ENCODE assay signal across 8 cellular contexts in the genomic region with DNA sequence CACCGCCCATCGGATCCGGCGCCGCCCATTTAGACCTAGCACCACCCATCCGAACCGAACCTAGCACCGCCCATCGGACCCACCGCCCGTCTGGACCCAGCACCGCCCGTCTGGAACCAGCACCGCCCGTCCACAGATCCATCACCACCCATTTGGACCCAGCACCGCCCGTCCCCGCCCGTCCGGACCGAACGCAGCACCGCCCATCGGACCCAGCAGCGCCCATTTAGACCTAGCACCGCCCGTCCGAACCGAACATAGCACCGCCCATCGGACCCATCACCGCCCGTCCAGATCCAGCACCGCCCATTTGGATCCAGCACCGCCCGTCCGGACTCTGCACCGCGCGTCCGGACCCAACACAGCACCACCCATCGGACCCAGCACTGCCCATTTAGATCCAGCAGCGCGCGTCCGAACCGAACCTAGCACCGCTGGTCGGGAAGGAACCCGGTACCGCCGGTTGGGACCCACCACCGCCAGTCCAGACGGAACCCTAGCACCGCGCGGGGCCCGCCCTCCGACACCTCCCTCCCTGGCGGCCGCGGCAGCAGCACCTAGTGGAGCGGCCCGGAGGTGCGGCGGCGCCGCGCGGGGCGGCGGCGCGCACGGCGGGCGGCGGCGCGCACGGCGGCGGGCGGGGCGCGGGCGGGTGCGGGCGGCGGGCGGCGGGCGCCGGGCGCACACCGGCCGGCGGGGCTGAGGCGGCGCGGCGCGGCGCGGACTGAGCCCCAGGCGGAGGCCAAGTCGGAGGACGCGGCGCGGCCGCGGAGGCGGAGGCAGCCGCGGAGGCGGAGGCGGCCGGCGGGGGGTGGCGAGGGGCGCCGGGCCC. TPM values are rescaled to one million over a fixed set of nuclear protein-coding genes. Genes with fewer than 3 reads are reported as not detected.
DNase-seq lines count a peak whose midpoint lies in the region; ATAC-seq and TF ChIP-seq lines count a peak whose summit lies in the region.

A gene with protein sequence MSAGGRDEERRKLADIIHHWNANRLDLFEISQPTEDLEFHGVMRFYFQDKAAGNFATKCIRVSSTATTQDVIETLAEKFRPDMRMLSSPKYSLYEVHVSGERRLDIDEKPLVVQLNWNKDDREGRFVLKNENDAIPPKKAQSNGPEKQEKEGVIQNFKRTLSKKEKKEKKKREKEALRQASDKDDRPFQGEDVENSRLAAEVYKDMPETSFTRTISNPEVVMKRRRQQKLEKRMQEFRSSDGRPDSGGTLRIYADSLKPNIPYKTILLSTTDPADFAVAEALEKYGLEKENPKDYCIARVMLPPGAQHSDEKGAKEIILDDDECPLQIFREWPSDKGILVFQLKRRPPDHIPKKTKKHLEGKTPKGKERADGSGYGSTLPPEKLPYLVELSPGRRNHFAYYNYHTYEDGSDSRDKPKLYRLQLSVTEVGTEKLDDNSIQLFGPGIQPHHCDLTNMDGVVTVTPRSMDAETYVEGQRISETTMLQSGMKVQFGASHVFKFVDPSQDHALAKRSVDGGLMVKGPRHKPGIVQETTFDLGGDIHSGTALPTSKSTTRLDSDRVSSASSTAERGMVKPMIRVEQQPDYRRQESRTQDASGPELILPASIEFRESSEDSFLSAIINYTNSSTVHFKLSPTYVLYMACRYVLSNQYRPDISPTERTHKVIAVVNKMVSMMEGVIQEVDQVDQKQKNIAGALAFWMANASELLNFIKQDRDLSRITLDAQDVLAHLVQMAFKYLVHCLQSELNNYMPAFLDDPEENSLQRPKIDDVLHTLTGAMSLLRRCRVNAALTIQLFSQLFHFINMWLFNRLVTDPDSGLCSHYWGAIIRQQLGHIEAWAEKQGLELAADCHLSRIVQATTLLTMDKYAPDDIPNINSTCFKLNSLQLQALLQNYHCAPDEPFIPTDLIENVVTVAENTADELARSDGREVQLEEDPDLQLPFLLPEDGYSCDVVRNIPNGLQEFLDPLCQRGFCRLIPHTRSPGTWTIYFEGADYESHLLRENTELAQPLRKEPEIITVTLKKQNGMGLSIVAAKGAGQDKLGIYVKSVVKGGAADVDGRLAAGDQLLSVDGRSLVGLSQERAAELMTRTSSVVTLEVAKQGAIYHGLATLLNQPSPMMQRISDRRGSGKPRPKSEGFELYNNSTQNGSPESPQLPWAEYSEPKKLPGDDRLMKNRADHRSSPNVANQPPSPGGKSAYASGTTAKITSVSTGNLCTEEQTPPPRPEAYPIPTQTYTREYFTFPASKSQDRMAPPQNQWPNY (N-terminal part only) (plus strand): TSS at position 682 of the 832 bp plus-strand sequence. CDS start 222 bp downstream, outside the sequence.

- DNase-seq in NCI-H748 (lab: John Stamatoyannopoulos, UW; ENCODE audit: unreplicated experiment) (peak; percentile 79), NCI-H748 treated with DMSO at 0.1 percent for 48 hours (lab: John Stamatoyannopoulos, UW) (no peak), NCI-H2196 treated with DMSO at 0.1 percent for 48 hours (lab: John Stamatoyannopoulos, UW; ENCODE audit: unreplicated experiment) (peak; percentile 24), memory B cell (ENCODE audit: low spot score in 2 of 2) (peak; percentile 69 to 75)
- peak; percentile 61 for DNase-seq in activated CD8-positive, alpha-beta T cell treated with anti-CD3 and anti-CD28 coated beads for 36 hours
- DNase-seq in effector memory CD4-positive, alpha-beta T cell: peak; percentile 48 to 53 (median 52)
- peak; percentile 33 to 46 (median 37) for DNase-seq in stimulated activated CD4-positive, alpha-beta T cell treated with anti-CD3 and anti-CD28 coated beads, TNF-alpha, amount 100 ng/mL, for 48 hours (ENCODE audit: low read depth in 3 of 3)

- H3K27ac Mint-ChIP-seq in activated CD8-positive, alpha-beta T cell treated with anti-CD3 and anti-CD28 coated beads for 36 hours: no peak within 1 kb of the TSS
- H3K27ac Mint-ChIP-seq in memory B cell: peak within 1 kb of the TSS; percentile 82

- POLR2A ChIA-PET in activated CD8-positive, alpha-beta T cell treated with anti-CD3 and anti-CD28 coated beads for 36 hours (lab: Charles Lee): no interaction called here

- peak within 1 kb of the TSS; percentile 79 for H3K4me3 Mint-ChIP-seq in activated CD8-positive, alpha-beta T cell treated with anti-CD3 and anti-CD28 coated beads for 36 hours
- H3K4me3 Mint-ChIP-seq in memory B cell: peak within 1 kb of the TSS; percentile 91

- H3K27ac ChIP-seq in effector memory CD4-positive, alpha-beta T cell (ENCODE audit: insufficient read depth, low read length, poor library complexity, severe bottlenecking): no peak within 1 kb of the TSS

- intact Hi-C loops in activated CD8-positive, alpha-beta T cell treated with anti-CD3 and anti-CD28 coated beads for 36 hours (cut with micrococcal nuclease): no loop called here

- H3K27me3 ChIP-seq in effector memory CD4-positive, alpha-beta T cell (replicated peaks; ENCODE audit: control insufficient read depth, insufficient read depth, low read length, poor library complexity, severe bottlenecking): peaks cover 13% of the 10 kb centered on the region

- H3K4me3 ChIP-seq in effector memory CD4-positive, alpha-beta T cell (ENCODE audit: insufficient read depth, low read depth, low read length, poor library complexity, severe bottlenecking): peak within 1 kb of the TSS; percentile 78

- ATAC-seq in HG02870 (IDR thresholded peaks at IDR 0.05; ENCODE audit: unreplicated experiment) (peak; percentile 73), memory B cell (ENCODE audit: low read depth) (peak; percentile 83)
- peak; percentile 91 for ATAC-seq in activated CD8-positive, alpha-beta T cell treated with anti-CD3 and anti-CD28 coated beads for 36 hours

- CTCF ChIA-PET in activated CD8-positive, alpha-beta T cell treated with anti-CD3 and anti-CD28 coated beads for 36 hours (lab: Charles Lee): no interaction called here

- no peaks in the 10 kb centered on the region for H3K9me3 Mint-ChIP-seq in activated CD8-positive, alpha-beta T cell treated with anti-CD3 and anti-CD28 coated beads for 36 hours
- H3K9me3 Mint-ChIP-seq in memory B cell: no peaks in the 10 kb centered on the region

- H3K27me3 Mint-ChIP-seq in activated CD8-positive, alpha-beta T cell treated with anti-CD3 and anti-CD28 coated beads for 36 hours: peaks cover 60% of the 10 kb centered on the region
- no peaks in the 10 kb centered on the region for H3K27me3 Mint-ChIP-seq in memory B cell

- H3K36me3 Mint-ChIP-seq in activated CD8-positive, alpha-beta T cell treated with anti-CD3 and anti-CD28 coated beads for 36 hours (ENCODE audit: low read depth): peaks cover 1% of the 10 kb centered on the region
- H3K36me3 Mint-ChIP-seq in memory B cell: no peaks in the 10 kb centered on the region

- H3K4me1 Mint-ChIP-seq in activated CD8-positive, alpha-beta T cell treated with anti-CD3 and anti-CD28 coated beads for 36 hours (ENCODE audit: low read depth): peaks cover 25% of the 10 kb centered on the region
- H3K4me1 Mint-ChIP-seq in memory B cell: peaks cover 18% of the 10 kb centered on the region

- H3K36me3 ChIP-seq in effector memory CD4-positive, alpha-beta T cell (ENCODE audit: control insufficient read depth, insufficient read depth, low read length): no peaks in the 10 kb centered on the region

- peak; percentile 39 for TF ChIP-seq CTCF in activated CD8-positive, alpha-beta T cell treated with anti-CD3 and anti-CD28 coated beads for 36 hours (IDR thresholded peaks at IDR 0.05)

- no peaks in the 10 kb centered on the region for H3K9me3 ChIP-seq in effector memory CD4-positive, alpha-beta T cell (ENCODE audit: control insufficient read depth, low read length)

- peaks cover 13% of the 10 kb centered on the region for H3K4me1 ChIP-seq in effector memory CD4-positive, alpha-beta T cell (ENCODE audit: control insufficient read depth, insufficient read depth, low read length, poor library complexity, severe bottlenecking)

RNA-seq across cellular contexts. Expression of the gene that starts here (rescaled TPM):
- 10 to 100 TPM; 13.0 to 14.1 TPM for total RNA-seq in activated CD8-positive, alpha-beta T cell treated with anti-CD3 and anti-CD28 coated beads for 36 hours
